ENCODE assay signal across 19 cellular contexts in genomic region chr4:85166318-85166717, GRCh38.
A peak's percentile ranks its signal among the peaks of the same experiment; 100 is the strongest.
DNase-seq lines count a peak whose midpoint lies in the region; ATAC-seq and TF ChIP-seq lines count a peak whose summit lies in the region.
"Had no signal": no experiment of that assay in that cellular context is flagged by ENCODE, and none has a peak within 500 bp of the region (broad histone marks: within the 10 kb centered on the region; RNA-seq: fewer than 3 reads in every experiment).

No MANE protein-coding gene starts in this region.

- no peaks in the 10 kb centered on the region for H3K27me3 ChIP-seq in SJCRH30
- H3K27me3 ChIP-seq: MG63 had no signal

- intact Hi-C loops in activated CD4-positive, alpha-beta T cell treated with anti-CD3 and anti-CD28 coated beads for 36 hours (cut with DNase I, micrococcal nuclease): no loop called here

- ATAC-seq in HG02623 (IDR thresholded peaks at IDR 0.05; ENCODE audit: unreplicated experiment): no peak
- ATAC-seq in activated CD4-positive, alpha-beta T cell treated with anti-CD3 and anti-CD28 coated beads for 36 hours: no peak
- ATAC-seq: K562, T-cell had no signal

- POLR2A ChIA-PET in HEK293 (lab: Yijun Ruan, JAX): no interaction called here
- POLR2A ChIA-PET in activated CD4-positive, alpha-beta T cell treated with anti-CD3 and anti-CD28 coated beads for 36 hours (lab: Charles Lee): no interaction called here

- no peak overlapping the region for H3K27ac Mint-ChIP-seq in nephron progenitor cell
- H3K27ac Mint-ChIP-seq in activated CD4-positive, alpha-beta T cell treated with anti-CD3 and anti-CD28 coated beads for 36 hours: no peak overlapping the region
- H3K27ac Mint-ChIP-seq: CD4-positive, CD25-positive, alpha-beta regulatory T cell; H9; T-cell had no signal

- peaks cover 43% of the 10 kb centered on the region for H3K9me3 Mint-ChIP-seq in nephron progenitor cell
- peaks cover 2% of the 10 kb centered on the region for H3K9me3 Mint-ChIP-seq in activated CD4-positive, alpha-beta T cell treated with anti-CD3 and anti-CD28 coated beads for 36 hours (ENCODE audit: low read depth)

- TF ChIP-seq CTCF in HEK293 (tag by site-specific recombination; IDR thresholded peaks at IDR 0.05) (no peak), nephron progenitor cell (IDR thresholded peaks at IDR 0.05) (no peak)

- H3K27ac ChIP-seq in HEK293 (ENCODE audit: extremely low read depth, low read depth, low read length) (no peak overlapping the region), SJCRH30 (no peak overlapping the region)
- H3K27ac ChIP-seq: RWPE1 had no signal

- DNase-seq in LoVo (ENCODE audit: low spot score): peak; percentile 57
- DNase-seq in SJCRH30: peak; percentile 33 to 40
- peak; percentile 53 for DNase-seq in nephron progenitor cell
- DNase-seq in A172 (ENCODE audit: low spot score): no peak
- no peak for DNase-seq in activated CD4-positive, alpha-beta T cell treated with anti-CD3 and anti-CD28 coated beads for 36 hours
- DNase-seq: ACHN; CD4-positive, CD25-positive, alpha-beta regulatory T cell; H9; MG63; NCI-H1092 treated with DMSO at 0.1 percent for 48 hours; NCI-H187 treated with DMSO at 0.1 percent for 48 hours; NCI-H526 treated with DMSO at 0.1 percent for 48 hours; NK-92 treated with Interleukin-12 subunit alpha and Interleukin-12 subunit beta, amount 100 ng/mL, for 24 hours; OCI-M1; T-cell had no signal

- H3K36me3 ChIP-seq in HEK293 (ENCODE audit: control insufficient read depth in 2 of 2, insufficient read depth in 1 of 2, low read length in 2 of 2) (no peaks in the 10 kb centered on the region), SJCRH30 (no peaks in the 10 kb centered on the region)
- H3K36me3 ChIP-seq: MG63 had no signal

- H3K4me3 ChIP-seq in HEK293 (ENCODE audit: low read depth, low read length) (no peak overlapping the region), SJCRH30 (no peak overlapping the region)
- H3K4me3 ChIP-seq: K562, MG63 had no signal

- H3K4me3 Mint-ChIP-seq in nephron progenitor cell: no peak overlapping the region
- no peak overlapping the region for H3K4me3 Mint-ChIP-seq in activated CD4-positive, alpha-beta T cell treated with anti-CD3 and anti-CD28 coated beads for 36 hours
- H3K4me3 Mint-ChIP-seq: CD4-positive, CD25-positive, alpha-beta regulatory T cell; H9; T-cell had no signal

- H3K36me3 Mint-ChIP-seq in nephron progenitor cell (ENCODE audit: low read depth): peaks cover 19% of the 10 kb centered on the region
- no peaks in the 10 kb centered on the region for H3K36me3 Mint-ChIP-seq in activated CD4-positive, alpha-beta T cell treated with anti-CD3 and anti-CD28 coated beads for 36 hours (ENCODE audit: low read depth)
- H3K36me3 Mint-ChIP-seq: CD4-positive, CD25-positive, alpha-beta regulatory T cell; T-cell had no signal

- CTCF ChIA-PET in HEK293 (lab: Yijun Ruan, JAX): no interaction called here
- CTCF ChIA-PET in activated CD4-positive, alpha-beta T cell treated with anti-CD3 and anti-CD28 coated beads for 36 hours (lab: Charles Lee): no interaction called here

- H3K9me3 ChIP-seq in HEK293 (ENCODE audit: control insufficient read depth, insufficient read depth, low read depth, low read length) (no peaks in the 10 kb centered on the region), SJCRH30 (replicated peaks) (no peaks in the 10 kb centered on the region)
- H3K9me3 ChIP-seq: MG63 had no signal

- peaks cover 7% of the 10 kb centered on the region for H3K27me3 Mint-ChIP-seq in nephron progenitor cell (ENCODE audit: low read depth, poor library complexity)
- no peaks in the 10 kb centered on the region for H3K27me3 Mint-ChIP-seq in activated CD4-positive, alpha-beta T cell treated with anti-CD3 and anti-CD28 coated beads for 36 hours
- H3K27me3 Mint-ChIP-seq: CD4-positive, CD25-positive, alpha-beta regulatory T cell had no signal

- H3K4me1 ChIP-seq in HEK293 (ENCODE audit: control insufficient read depth, insufficient read depth, low read length) (no peaks in the 10 kb centered on the region), SJCRH30 (no peaks in the 10 kb centered on the region)

- H3K4me1 Mint-ChIP-seq in nephron progenitor cell: peaks cover 20% of the 10 kb centered on the region
- H3K4me1 Mint-ChIP-seq in activated CD4-positive, alpha-beta T cell treated with anti-CD3 and anti-CD28 coated beads for 36 hours: no peaks in the 10 kb centered on the region
- H3K4me1 Mint-ChIP-seq: CD4-positive, CD25-positive, alpha-beta regulatory T cell; T-cell had no signal

TF ChIP-seq in HEK293, 187 proteins besides CTCF, POLR2A, EP300 and RAD21:
- TF ChIP-seq ZNF830 (tag by site-specific recombination; IDR thresholded peaks at IDR 0.05; ENCODE audit: low read depth) (no peak), ZNF146 (tag by site-specific recombination; IDR thresholded peaks at IDR 0.05) (no peak), ZNF692 (tag by site-specific recombination; IDR thresholded peaks at IDR 0.05) (peak; percentile 57), ZFHX2 (tag by site-specific recombination; conservative IDR thresholded peaks at IDR 0.05) (peak; percentile 60), ELK4 (IDR thresholded peaks at IDR 0.05; ENCODE audit: borderline replicate concordance, low read depth, low read length) (no peak), EGR2 (tag by site-specific recombination; IDR thresholded peaks at IDR 0.05; ENCODE audit: low read depth) (peak; percentile 33; the same call in 1 of the 2 replicates), ZNF214 (tag by site-specific recombination; IDR thresholded peaks at IDR 0.05; ENCODE audit: borderline replicate concordance) (no peak), ZFP37 (tag by site-specific recombination; IDR thresholded peaks at IDR 0.05) (no peak), TRIM28 (IDR thresholded peaks at IDR 0.05; ENCODE audit: borderline replicate concordance, low read length) (0 out of 2 replicates have a peak, but pooled peaks have one; percentile 37)

Comparison
In these comparisons a context has a peak if more than half of its experiments do, and no peak if none do; other contexts are left out.
1. DNase-seq: peak in LoVo (single experiment), SJCRH30 (2 of 2) and nephron progenitor cell (single experiment); none in A172 (single experiment) and activated CD4-positive, alpha-beta T cell treated with anti-CD3 and anti-CD28 coated beads for 36 hours (single experiment).